Comparison of ENCODE assay signal across 20 cellular contexts in genomic region chr10:16746856-16747255, GRCh38.
A peak's percentile ranks its signal among the peaks of the same experiment; 100 is the strongest.
DNase-seq lines count a peak whose midpoint lies in the region; ATAC-seq and TF ChIP-seq lines count a peak whose summit lies in the region.
"Had no signal": no experiment of that assay in that cellular context is flagged by ENCODE, and none has a peak within 500 bp of the region (broad histone marks: within the 10 kb centered on the region; RNA-seq: fewer than 3 reads in every experiment).

No MANE protein-coding gene starts in this region.

- no peak for TF ChIP-seq CTCF in WTC11 (IDR thresholded peaks at IDR 0.05)
- no peak for TF ChIP-seq CTCF in nephron progenitor cell (IDR thresholded peaks at IDR 0.05)

- POLR2A ChIA-PET in WTC11 (lab: Charles Lee) = no interaction called here

- H3K27me3 Mint-ChIP-seq in CD4-positive, CD25-positive, alpha-beta regulatory T cell = no peaks in the 10 kb centered on the region
- H3K27me3 Mint-ChIP-seq in WTC11 (ENCODE audit: low read depth) (no peaks in the 10 kb centered on the region), nephron progenitor cell (ENCODE audit: low read depth, poor library complexity) (no peaks in the 10 kb centered on the region)
- H3K27me3 Mint-ChIP-seq: CD4-positive, alpha-beta memory T cell had no signal

- H3K9me3 Mint-ChIP-seq in CD4-positive, CD25-positive, alpha-beta regulatory T cell = peaks cover 0 to 2% (median 0%) of the 10 kb centered on the region in 7 donors
- H3K9me3 Mint-ChIP-seq in WTC11 (no peaks in the 10 kb centered on the region), nephron progenitor cell (no peaks in the 10 kb centered on the region)
- H3K9me3 Mint-ChIP-seq: CD4-positive, alpha-beta memory T cell had no signal

- H3K9me3 ChIP-seq in CD4-positive, CD25-positive, alpha-beta regulatory T cell (ENCODE audit: control insufficient read depth in 2 of 2, low read length in 2 of 2) = no peaks in the 10 kb centered on the region
- H3K9me3 ChIP-seq: A549; BE2C; BLaER1 treated with 17β-estradiol and CSF1 and Interleukin-3, amounts not matched to agents 10 nM and 100 nM had no signal

- H3K4me1 ChIP-seq in CD4-positive, CD25-positive, alpha-beta regulatory T cell (ENCODE audit: control insufficient read depth, insufficient read depth, low read length, poor library complexity, severe bottlenecking) = no peaks in the 10 kb centered on the region
- H3K4me1 ChIP-seq: A549, BE2C had no signal

- peaks cover 55% of the 10 kb centered on the region for H3K36me3 Mint-ChIP-seq in CD4-positive, CD25-positive, alpha-beta regulatory T cell
- H3K36me3 Mint-ChIP-seq in WTC11 (peaks cover 8% of the 10 kb centered on the region), nephron progenitor cell (ENCODE audit: low read depth) (peaks cover 20% of the 10 kb centered on the region)

- H3K36me3 ChIP-seq in CD4-positive, CD25-positive, alpha-beta regulatory T cell (ENCODE audit: control insufficient read depth, insufficient read depth, low read length) = peaks cover 50% of the 10 kb centered on the region
- H3K36me3 ChIP-seq: BE2C had no signal

- peak overlapping the region in 2 of 3 donors; percentile 7 to 15 for H3K27ac Mint-ChIP-seq in CD4-positive, CD25-positive, alpha-beta regulatory T cell
- 0 out of 2 replicates have a peak overlapping the region, but pooled peaks have one; percentile 36 for H3K27ac Mint-ChIP-seq in WTC11
- H3K27ac Mint-ChIP-seq in nephron progenitor cell = peak overlapping the region; percentile 8
- H3K27ac Mint-ChIP-seq: CD14-positive monocyte; CD4-positive, alpha-beta memory T cell had no signal

- no peak overlapping the region for H3K27ac ChIP-seq in CD4-positive, CD25-positive, alpha-beta regulatory T cell (ENCODE audit: insufficient read depth, low read length, poor library complexity, severe bottlenecking)
- H3K27ac ChIP-seq: A549; BLaER1 treated with 17β-estradiol and CSF1 and Interleukin-3, amounts not matched to agents 10 nM and 100 nM had no signal

- CTCF ChIA-PET in WTC11 (lab: Charles Lee) = no interaction called here

- H3K4me1 Mint-ChIP-seq in CD4-positive, CD25-positive, alpha-beta regulatory T cell = peaks cover 2 to 13% (median 9%) of the 10 kb centered on the region in 4 donors
- H3K4me1 Mint-ChIP-seq in WTC11 (no peaks in the 10 kb centered on the region), nephron progenitor cell (no peaks in the 10 kb centered on the region)

- no peak for DNase-seq in CD4-positive, CD25-positive, alpha-beta regulatory T cell
- DNase-seq in WTC11 (ENCODE audit: low spot score) = no peak
- DNase-seq in nephron progenitor cell = no peak
- DNase-seq in retina = no peak
- DNase-seq in RKO (ENCODE audit: low spot score) = no peak
- DNase-seq in cortex of kidney (lab: John Stamatoyannopoulos, UW) = no peak
- DNase-seq: 8988T; ACHN; AML-193; BE2C; Calu3; CD4-positive, alpha-beta memory T cell; COR-L47; DMS53; DMS79 treated with DMSO at 0.1 percent for 48 hours; H7; HCEC 1CT had no signal

- no peak for ATAC-seq in CD4-positive, CD25-positive, alpha-beta regulatory T cell (ENCODE audit: low read depth in 2 of 2)
- ATAC-seq in WTC11 = no peak
- ATAC-seq: A549 had no signal

- no peak overlapping the region for H3K4me3 ChIP-seq in CD4-positive, CD25-positive, alpha-beta regulatory T cell (ENCODE audit: low read depth, low read length)
- H3K4me3 ChIP-seq: A549; BLaER1 treated with 17β-estradiol and CSF1 and Interleukin-3, amounts not matched to agents 10 nM and 100 nM had no signal

- H3K4me3 Mint-ChIP-seq in CD4-positive, CD25-positive, alpha-beta regulatory T cell = no peak overlapping the region
- H3K4me3 Mint-ChIP-seq in WTC11 = no peak overlapping the region
- no peak overlapping the region for H3K4me3 Mint-ChIP-seq in nephron progenitor cell
- H3K4me3 Mint-ChIP-seq: CD14-positive monocyte; CD4-positive, alpha-beta memory T cell had no signal

- no peaks in the 10 kb centered on the region for H3K27me3 ChIP-seq in CD4-positive, CD25-positive, alpha-beta regulatory T cell (ENCODE audit: control insufficient read depth, insufficient read depth, low read length)
- H3K27me3 ChIP-seq: BE2C; BLaER1 treated with 17β-estradiol and CSF1 and Interleukin-3, amounts not matched to agents 10 nM and 100 nM had no signal

TF ChIP-seq in WTC11, 78 proteins besides CTCF, POLR2A, EP300 and RAD21 (continues in another document):
- TF ChIP-seq ZNF425 (CRISPR knock-in tag; conservative IDR thresholded peaks at IDR 0.05) = no peak
- TF ChIP-seq SP1 (CRISPR knock-in tag; conservative IDR thresholded peaks at IDR 0.05) = no peak
- TF ChIP-seq MAX (CRISPR knock-in tag; IDR thresholded peaks at IDR 0.05) = no peak
- no peak for TF ChIP-seq ERG (CRISPR knock-in tag; IDR thresholded peaks at IDR 0.05)
- no peak for TF ChIP-seq FOXP1 (CRISPR knock-in tag; IDR thresholded peaks at IDR 0.05; ENCODE audit: borderline replicate concordance)
- TF ChIP-seq OVOL2 (CRISPR knock-in tag; IDR thresholded peaks at IDR 0.05; ENCODE audit: borderline replicate concordance) = no peak
- no peak for TF ChIP-seq NFYB (CRISPR knock-in tag; conservative IDR thresholded peaks at IDR 0.05; ENCODE audit: low read depth)
- no peak for TF ChIP-seq ZNF416 (CRISPR knock-in tag; IDR thresholded peaks at IDR 0.05)
- no peak for TF ChIP-seq E2F4 (CRISPR knock-in tag; IDR thresholded peaks at IDR 0.05; ENCODE audit: borderline replicate concordance, low read depth)
- no peak for TF ChIP-seq GTF2I (CRISPR knock-in tag; conservative IDR thresholded peaks at IDR 0.05)
- no peak for TF ChIP-seq ZNF423 (CRISPR knock-in tag; IDR thresholded peaks at IDR 0.05)
- TF ChIP-seq JAZF1 (CRISPR knock-in tag; IDR thresholded peaks at IDR 0.05) = no peak
- TF ChIP-seq RORB (CRISPR knock-in tag; IDR thresholded peaks at IDR 0.05) = no peak
- no peak for TF ChIP-seq ZNF281 (CRISPR knock-in tag; IDR thresholded peaks at IDR 0.05)
- no peak for TF ChIP-seq TEAD1 (CRISPR knock-in tag; IDR thresholded peaks at IDR 0.05)
